1 cellular context compared by ENCODE assay signal in the genomic region with DNA sequence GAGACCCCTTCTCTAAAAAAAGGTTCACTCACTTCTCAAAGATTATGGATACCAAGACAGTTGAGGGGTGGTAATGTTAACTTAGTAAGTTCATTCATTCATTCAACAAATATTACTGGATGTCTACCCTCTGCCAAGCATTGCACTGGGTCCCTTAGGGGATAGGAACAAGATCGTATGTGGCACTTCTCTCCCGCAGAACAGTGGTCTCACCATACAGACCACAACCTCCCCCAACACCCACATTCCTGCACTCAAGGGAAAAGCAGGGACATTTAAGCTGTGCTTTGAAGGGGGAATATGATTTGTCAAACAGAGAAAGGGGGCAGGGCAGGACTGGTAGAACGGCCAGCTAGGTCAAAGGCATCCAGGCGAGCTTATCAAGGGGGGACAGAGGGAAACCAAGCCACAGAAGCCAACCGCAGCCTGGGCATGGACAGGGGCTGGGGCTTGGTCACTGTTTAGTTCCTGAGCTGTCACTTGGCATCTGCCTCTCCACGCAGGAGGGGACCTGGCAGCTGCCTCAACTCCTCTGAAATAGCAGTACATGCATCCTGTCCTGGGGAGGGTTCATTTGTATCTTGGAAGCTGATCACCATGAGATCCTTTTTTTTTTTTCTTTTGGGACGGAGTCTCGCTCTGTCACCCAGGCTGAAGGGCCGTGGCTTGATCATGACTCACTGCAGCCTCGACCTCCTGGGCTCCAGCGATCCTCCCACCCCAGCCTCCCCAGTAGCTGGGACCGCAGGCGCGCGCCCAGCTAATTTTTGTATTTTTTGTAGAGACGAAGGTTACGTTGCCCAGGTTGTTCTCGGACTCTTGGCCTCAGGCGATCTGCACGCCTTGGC.
TF ChIP-seq lines count a peak whose summit lies in the region.

No MANE protein-coding gene starts in this region.

TF ChIP-seq in GM12878, 131 proteins besides CTCF, POLR2A, EP300 and RAD21 (continued from another document and continues in another):
- TF ChIP-seq ZNF622 (IDR thresholded peaks at IDR 0.05) (no peak), REST (IDR thresholded peaks at IDR 0.05; ENCODE audit: low read depth, low read length) (no peak), STAT1 (conservative IDR thresholded peaks at IDR 0.05) (no peak), ATF3 (IDR thresholded peaks at IDR 0.05; ENCODE audit: borderline replicate concordance, extremely low read depth, low read depth, low read length) (no peak), HDAC6 (IDR thresholded peaks at IDR 0.05; ENCODE audit: unreplicated experiment) (no peak), KDM1A (IDR thresholded peaks at IDR 0.05; ENCODE audit: borderline replicate concordance) (no peak), SPI1 (IDR thresholded peaks at IDR 0.05; ENCODE audit: borderline replicate concordance, insufficient read depth, low read depth, low read length) (no peak), EED (IDR thresholded peaks at IDR 0.05; ENCODE audit: low read depth) (peak; percentile 62), IRF4 (IDR thresholded peaks at IDR 0.05; ENCODE audit: low read depth, low read length) (peak; percentile 56; the same call in 1 of the 2 replicates), IKZF1 (conservative IDR thresholded peaks at IDR 0.05) (peak; percentile 60), RBBP5 (conservative IDR thresholded peaks at IDR 0.05) (no peak), IKZF2 (IDR thresholded peaks at IDR 0.05) (peak; percentile 70 to 71), SREBF2 (IDR thresholded peaks at IDR 0.05; ENCODE audit: low read length) (no peak), SIX5 (IDR thresholded peaks at IDR 0.05; ENCODE audit: low read depth, low read length, severe bottlenecking) (no peak), IRF3 (IDR thresholded peaks at IDR 0.05) (no peak), POU2F2 (IDR thresholded peaks at IDR 0.05; ENCODE audit: borderline replicate concordance, low read depth, low read length) (no peak), MYC (IDR thresholded peaks at IDR 0.05; ENCODE audit: insufficient read depth, insufficient read length, insufficient replicate concordance, low read length, severe bottlenecking) (no peak), CBFB (IDR thresholded peaks at IDR 0.05; ENCODE audit: low read depth) (peak; percentile 27; the same call in 1 of the 2 replicates), MEF2B (IDR thresholded peaks at IDR 0.05; ENCODE audit: partially characterized antibody, poor library complexity, severe bottlenecking) (peak; percentile 14), MTA3 (IDR thresholded peaks at IDR 0.05; ENCODE audit: borderline replicate concordance, low read length) (no peak), POLR2AphosphoS5 (IDR thresholded peaks at IDR 0.05; ENCODE audit: low read length) (no peak), FOXM1 (IDR thresholded peaks at IDR 0.05; ENCODE audit: low read depth, low read length) (no peak), RELA (IDR thresholded peaks at IDR 0.05; ENCODE audit: borderline replicate concordance, partially characterized antibody) (peak; percentile 29), STAT3 (IDR thresholded peaks at IDR 0.05; ENCODE audit: low read depth, low read length) (no peak), ZNF24 (IDR thresholded peaks at IDR 0.05) (peak; percentile 92), RAD51 (IDR thresholded peaks at IDR 0.05) (no peak), ZNF687 (IDR thresholded peaks at IDR 0.05) (no peak), BMI1 (IDR thresholded peaks at IDR 0.05; ENCODE audit: borderline replicate concordance) (no peak), BCLAF1 (IDR thresholded peaks at IDR 0.05) (no peak), CREB1 (IDR thresholded peaks at IDR 0.05; ENCODE audit: low read depth) (no peak), PRDM15 (CRISPR knock-in tag; IDR thresholded peaks at IDR 0.05) (no peak), FOXK2 (IDR thresholded peaks at IDR 0.05) (no peak), ZBED1 (IDR thresholded peaks at IDR 0.05; ENCODE audit: borderline replicate concordance) (no peak), RUNX3 (IDR thresholded peaks at IDR 0.05; ENCODE audit: low read length) (peak; percentile 85), CEBPB (IDR thresholded peaks at IDR 0.05; ENCODE audit: borderline replicate concordance in 1 of 2, low read depth in 2 of 2, low read length in 2 of 2) (no peak), TCF12 (IDR thresholded peaks at IDR 0.05; ENCODE audit: low read depth, low read length) (no peak), CHD2 (IDR thresholded peaks at IDR 0.05; ENCODE audit: borderline replicate concordance, low read depth, low read length) (0 out of 2 replicates have a peak, but pooled peaks have one; percentile 22), NR2C1 (IDR thresholded peaks at IDR 0.05) (no peak)
- TF ChIP-seq, protein P1, sequence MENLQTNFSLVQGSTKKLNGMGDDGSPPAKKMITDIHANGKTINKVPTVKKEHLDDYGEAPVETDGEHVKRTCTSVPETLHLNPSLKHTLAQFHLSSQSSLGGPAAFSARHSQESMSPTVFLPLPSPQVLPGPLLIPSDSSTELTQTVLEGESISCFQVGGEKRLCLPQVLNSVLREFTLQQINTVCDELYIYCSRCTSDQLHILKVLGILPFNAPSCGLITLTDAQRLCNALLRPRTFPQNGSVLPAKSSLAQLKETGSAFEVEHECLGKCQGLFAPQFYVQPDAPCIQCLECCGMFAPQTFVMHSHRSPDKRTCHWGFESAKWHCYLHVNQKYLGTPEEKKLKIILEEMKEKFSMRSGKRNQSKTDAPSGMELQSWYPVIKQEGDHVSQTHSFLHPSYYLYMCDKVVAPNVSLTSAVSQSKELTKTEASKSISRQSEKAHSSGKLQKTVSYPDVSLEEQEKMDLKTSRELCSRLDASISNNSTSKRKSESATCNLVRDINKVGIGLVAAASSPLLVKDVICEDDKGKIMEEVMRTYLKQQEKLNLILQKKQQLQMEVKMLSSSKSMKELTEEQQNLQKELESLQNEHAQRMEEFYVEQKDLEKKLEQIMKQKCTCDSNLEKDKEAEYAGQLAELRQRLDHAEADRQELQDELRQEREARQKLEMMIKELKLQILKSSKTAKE (IDR thresholded peaks at IDR 0.05; ENCODE audit: low read depth, poor library complexity, severe bottlenecking): no peak
- TF ChIP-seq, protein P2, sequence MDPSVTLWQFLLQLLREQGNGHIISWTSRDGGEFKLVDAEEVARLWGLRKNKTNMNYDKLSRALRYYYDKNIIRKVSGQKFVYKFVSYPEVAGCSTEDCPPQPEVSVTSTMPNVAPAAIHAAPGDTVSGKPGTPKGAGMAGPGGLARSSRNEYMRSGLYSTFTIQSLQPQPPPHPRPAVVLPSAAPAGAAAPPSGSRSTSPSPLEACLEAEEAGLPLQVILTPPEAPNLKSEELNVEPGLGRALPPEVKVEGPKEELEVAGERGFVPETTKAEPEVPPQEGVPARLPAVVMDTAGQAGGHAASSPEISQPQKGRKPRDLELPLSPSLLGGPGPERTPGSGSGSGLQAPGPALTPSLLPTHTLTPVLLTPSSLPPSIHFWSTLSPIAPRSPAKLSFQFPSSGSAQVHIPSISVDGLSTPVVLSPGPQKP (IDR thresholded peaks at IDR 0.05; ENCODE audit: low read depth, low read length): no peak
